ENCODE assay signal across 8 cellular contexts in the genomic region with DNA sequence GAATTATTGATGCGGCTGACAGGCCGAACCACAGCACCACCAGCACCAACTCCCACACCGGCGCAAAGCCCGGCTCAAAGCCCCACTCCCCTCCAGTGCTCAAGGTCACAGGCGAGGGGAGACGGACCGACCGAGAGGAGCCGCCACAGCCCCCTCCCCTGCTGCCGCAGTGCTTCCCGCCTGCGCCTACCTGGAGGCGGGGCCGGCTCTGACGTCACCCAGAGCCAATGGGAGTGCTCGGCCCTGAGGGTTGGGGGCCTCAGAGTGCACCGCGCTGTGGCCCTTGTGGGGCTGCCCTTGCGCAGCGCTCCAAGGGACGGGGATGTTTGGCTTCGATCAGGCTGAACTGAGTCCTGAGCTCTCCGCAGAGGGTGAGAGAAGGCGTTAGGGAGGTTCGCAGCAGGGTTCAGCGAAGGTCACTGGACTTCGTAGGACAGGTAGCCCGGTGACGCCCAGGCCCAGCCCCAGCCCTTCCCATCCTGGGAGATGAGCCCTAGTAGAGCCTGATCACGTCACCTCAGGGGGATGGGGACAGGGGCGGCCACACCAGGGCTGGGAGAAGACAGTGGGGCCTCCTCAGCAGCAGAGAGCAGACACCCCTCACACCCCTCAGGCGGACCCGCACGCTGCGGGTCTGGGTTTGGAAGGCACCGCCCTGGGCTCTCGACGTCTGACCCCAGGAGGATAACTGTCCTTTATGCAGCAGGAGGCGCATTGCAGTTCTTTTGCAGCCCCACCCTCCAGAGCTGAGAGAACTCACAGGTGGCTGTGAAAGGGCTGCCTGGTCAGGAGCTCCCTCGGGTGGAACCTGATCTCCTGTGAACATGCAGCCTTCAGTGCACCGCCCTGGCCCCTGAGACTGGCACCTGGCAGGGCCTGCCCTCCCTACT. TPM values are rescaled to one million over a fixed set of nuclear protein-coding genes. Genes with fewer than 3 reads are reported as not detected.
DNase-seq lines count a peak whose midpoint lies in the region; ATAC-seq and TF ChIP-seq lines count a peak whose summit lies in the region.

No MANE protein-coding gene starts in this region.

- H3K4me3 ChIP-seq in choroid plexus epithelial cell (ENCODE audit: low read depth, low read length) (peak overlapping the region; percentile 54), right lobe of liver (no peak overlapping the region), MG63 (no peak overlapping the region)

- intact Hi-C loops in right lobe of liver (cut with DNase I): no loop called here

- H3K4me3 Mint-ChIP-seq in stimulated activated effector memory CD8-positive, alpha-beta T cell treated with anti-CD3 and anti-CD28 coated beads, Interleukin-12 subunit alpha, Interleukin-12 subunit beta, amount 100 ng/mL, for 72 hours: peak overlapping the region; percentile 66

- TF ChIP-seq POLR2A in right lobe of liver (IDR thresholded peaks at IDR 0.05): no peak

- peak; percentile 72 for DNase-seq in HEK293T (ENCODE audit: extremely low spot score)
- DNase-seq in T-helper 22 cell (ENCODE audit: low read depth): peak; percentile 24
- DNase-seq in choroid plexus epithelial cell (ENCODE audit: low read depth): no peak
- no peak for DNase-seq in right lobe of liver
- DNase-seq in stimulated activated effector memory CD8-positive, alpha-beta T cell treated with anti-CD3 and anti-CD28 coated beads, Interleukin-12 subunit alpha, Interleukin-12 subunit beta, amount 100 ng/mL, for 72 hours (ENCODE audit: low spot score in 2 of 2): no peak
- no peak for DNase-seq in foreskin melanocyte
- DNase-seq in MG63: no peak

- no peaks in the 10 kb centered on the region for H3K9me3 Mint-ChIP-seq in stimulated activated effector memory CD8-positive, alpha-beta T cell treated with anti-CD3 and anti-CD28 coated beads, Interleukin-12 subunit alpha, Interleukin-12 subunit beta, amount 100 ng/mL, for 72 hours

- POLR2A ChIA-PET in HEK293T (lab: Yijun Ruan, JAX): interaction anchor here (1.2 to 1.3 kb wide), 2 partner anchors 127 to 137 kb away, joined by 3 to 4 read pairs; no protein-coding TSS in a partner anchor

- H3K27ac Mint-ChIP-seq in stimulated activated effector memory CD8-positive, alpha-beta T cell treated with anti-CD3 and anti-CD28 coated beads, Interleukin-12 subunit alpha, Interleukin-12 subunit beta, amount 100 ng/mL, for 72 hours: no peak overlapping the region

- peaks cover 22% of the 10 kb centered on the region for H3K4me1 Mint-ChIP-seq in stimulated activated effector memory CD8-positive, alpha-beta T cell treated with anti-CD3 and anti-CD28 coated beads, Interleukin-12 subunit alpha, Interleukin-12 subunit beta, amount 100 ng/mL, for 72 hours

- peaks cover 0 to 4% (median 0%) of the 10 kb centered on the region in 4 donors for H3K4me1 ChIP-seq in right lobe of liver

- H3K36me3 ChIP-seq in right lobe of liver: no peaks in the 10 kb centered on the region
- H3K36me3 ChIP-seq in MG63: no peaks in the 10 kb centered on the region

- CTCF ChIA-PET in HEK293T (lab: Yijun Ruan, JAX): interaction anchor here (0.6 to 1.3 kb wide), 4 partner anchors 8 to 269 kb away, joined by 3 to 5 read pairs (median 4); no protein-coding TSS in a partner anchor

- H3K27ac ChIP-seq in right lobe of liver: no peak overlapping the region

- ATAC-seq in right lobe of liver (peak; percentile 4 to 43 (median 29)), HG02642 (IDR thresholded peaks at IDR 0.05; ENCODE audit: poor library complexity, unreplicated experiment) (no peak)
- peak; percentile 40 for ATAC-seq in stimulated activated effector memory CD8-positive, alpha-beta T cell treated with anti-CD3 and anti-CD28 coated beads, Interleukin-12 subunit alpha, Interleukin-12 subunit beta, amount 100 ng/mL, for 72 hours

- H3K27me3 ChIP-seq in right lobe of liver (no peaks in the 10 kb centered on the region), MG63 (no peaks in the 10 kb centered on the region)

- 4% methylated on average over 28 of the region's 42 CpGs for WGBS in right lobe of liver (ENCODE audit: insufficient coverage, low coverage, low lambda C conversion rate, missing lambda C conversion rate)

- no peaks in the 10 kb centered on the region for H3K36me3 Mint-ChIP-seq in stimulated activated effector memory CD8-positive, alpha-beta T cell treated with anti-CD3 and anti-CD28 coated beads, Interleukin-12 subunit alpha, Interleukin-12 subunit beta, amount 100 ng/mL, for 72 hours

- H3K9me3 ChIP-seq in right lobe of liver (no peaks in the 10 kb centered on the region), MG63 (no peaks in the 10 kb centered on the region)

- TF ChIP-seq CTCF in choroid plexus epithelial cell (conservative IDR thresholded peaks at IDR 0.05; ENCODE audit: low read depth, low read length) (no peak), right lobe of liver (IDR thresholded peaks at IDR 0.05) (no peak)

TF ChIP-seq in HEK293T, 16 proteins besides CTCF, POLR2A, EP300 and RAD21:
- no peak for TF ChIP-seq NFRKB (IDR thresholded peaks at IDR 0.05)
- peak; percentile 59 for TF ChIP-seq L3MBTL2 (conservative IDR thresholded peaks at IDR 0.05)
- no peak for TF ChIP-seq TARDBP (IDR thresholded peaks at IDR 0.05)
- TF ChIP-seq, protein P1, sequence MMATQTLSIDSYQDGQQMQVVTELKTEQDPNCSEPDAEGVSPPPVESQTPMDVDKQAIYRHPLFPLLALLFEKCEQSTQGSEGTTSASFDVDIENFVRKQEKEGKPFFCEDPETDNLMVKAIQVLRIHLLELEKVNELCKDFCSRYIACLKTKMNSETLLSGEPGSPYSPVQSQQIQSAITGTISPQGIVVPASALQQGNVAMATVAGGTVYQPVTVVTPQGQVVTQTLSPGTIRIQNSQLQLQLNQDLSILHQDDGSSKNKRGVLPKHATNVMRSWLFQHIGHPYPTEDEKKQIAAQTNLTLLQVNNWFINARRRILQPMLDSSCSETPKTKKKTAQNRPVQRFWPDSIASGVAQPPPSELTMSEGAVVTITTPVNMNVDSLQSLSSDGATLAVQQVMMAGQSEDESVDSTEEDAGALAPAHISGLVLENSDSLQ (IDR thresholded peaks at IDR 0.05): 0 out of 2 replicates have a peak, but pooled peaks have one; percentile 28

RNA-seq across cellular contexts. Expression of gene NDRG4, which starts 1.5 kb away (rescaled TPM):
- 1 to 10 TPM in 4 of 6 experiments, under 1 TPM in 2; 0.76 to 2.9 (median 2.1) TPM for total RNA-seq in right lobe of liver
- 6.7 and 9.9 TPM in 2 replicates for total RNA-seq in MG63 (2014; rRNA removed; shearing (Covaris generic); ENCODE audit: low replicate concordance)

RNA-seq across cellular contexts. Expression of gene SETD6, which starts 13.8 kb away (rescaled TPM):
- total RNA-seq in right lobe of liver: 10 to 100 TPM in 3 of 6 experiments, 1 to 10 TPM in 3; 6.8 to 14.5 (median 10.2) TPM
- 28.3 and 37.2 TPM in 2 replicates for total RNA-seq in MG63 (2014; rRNA removed; shearing (Covaris generic); ENCODE audit: low replicate concordance)

Comparison
In these comparisons a context has a peak if more than half of its experiments do, and no peak if none do; other contexts are left out.
1. DNase-seq: peak in HEK293T (single experiment) and T-helper 22 cell (single experiment); none in choroid plexus epithelial cell (single experiment), right lobe of liver (0 of 3), stimulated activated effector memory CD8-positive, alpha-beta T cell treated with anti-CD3 and anti-CD28 coated beads, Interleukin-12 subunit alpha, Interleukin-12 subunit beta, amount 100 ng/mL, for 72 hours (0 of 2), foreskin melanocyte (single experiment) and MG63 (single experiment).